Comparison of ENCODE assay signal across 23 cellular contexts in the genomic region with DNA sequence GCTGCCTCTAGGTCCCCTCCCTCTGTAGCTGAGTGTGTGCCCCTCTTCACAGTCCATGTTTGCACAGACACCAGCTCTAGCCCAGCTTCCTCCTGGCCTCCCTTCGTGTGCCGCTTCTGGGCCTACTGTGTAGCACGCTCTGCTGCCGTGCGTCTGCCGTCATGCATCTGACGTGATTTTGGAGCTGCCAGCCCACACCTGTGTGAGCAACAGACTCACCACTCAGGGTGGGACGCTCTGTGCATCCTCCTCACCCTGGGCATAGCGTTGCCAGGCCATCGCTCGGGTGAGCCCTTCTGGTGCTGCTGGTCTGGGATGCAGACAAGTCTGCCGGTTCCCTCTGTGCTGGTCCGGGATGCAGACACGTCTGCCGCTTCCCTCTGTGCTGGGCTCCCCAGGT. TPM values are rescaled to one million over a fixed set of nuclear protein-coding genes. Genes with fewer than 3 reads are reported as not detected.
DNase-seq lines count a peak whose midpoint lies in the region; ATAC-seq lines count a peak whose summit lies in the region.
"Had no signal": no experiment of that assay in that cellular context is flagged by ENCODE, and none has a peak within 500 bp of the region (broad histone marks: within the 10 kb centered on the region; RNA-seq: fewer than 3 reads in every experiment).

No MANE protein-coding gene starts in this region.

- peaks cover 18% of the 10 kb centered on the region for H3K4me1 ChIP-seq in mesenchymal stem cell (ENCODE audit: control insufficient read depth, insufficient read depth, low read depth, low read length)

- no peaks in the 10 kb centered on the region for H3K27me3 ChIP-seq in mesenchymal stem cell (ENCODE audit: control insufficient read depth in 1 of 2, insufficient read depth in 1 of 2, low read length in 2 of 2)

- no peak overlapping the region for H3K4me3 ChIP-seq in mesenchymal stem cell (ENCODE audit: insufficient read depth in 1 of 2, low read depth in 1 of 2, low read length in 2 of 2)
- H3K4me3 ChIP-seq: coronary artery, skin epidermis had no signal

- intact Hi-C loops in posterior vena cava (cut with DNase I): loop anchor here in 1 of 2 donors (1.0 kb wide), 1 partner anchor 33 kb away; no protein-coding TSS in a partner anchor

- H4K91ac ChIP-seq in mesenchymal stem cell (ENCODE audit: low read length): no peak overlapping the region

- no peak for ATAC-seq in GM18873 (IDR thresholded peaks at IDR 0.05; ENCODE audit: low FRiP score, unreplicated experiment)
- ATAC-seq: left lobe of liver; stimulated activated memory B cell treated with anti-CD40 and anti-IgM and Interleukin-4, amounts not matched to agents 10 μg/mL and 1 μg/mL and 100 μg/mL, for 72 hours had no signal

- H4K8ac ChIP-seq in mesenchymal stem cell (ENCODE audit: low read length): no peak overlapping the region

- no peaks in the 10 kb centered on the region for H3K9me3 Mint-ChIP-seq in activated CD4-positive, alpha-beta T cell treated with anti-CD3 and anti-CD28 coated beads, Interleukin-2, amount 10 ng/mL, durations not matched to agents 7 days and 5 days
- no peaks in the 10 kb centered on the region for H3K9me3 Mint-ChIP-seq in immature natural killer cell

- no peak overlapping the region for H3K9ac ChIP-seq in mesenchymal stem cell (ENCODE audit: low read length)

- no peak for DNase-seq in activated CD4-positive, alpha-beta T cell treated with anti-CD3 and anti-CD28 coated beads, Interleukin-2, amount 10 ng/mL, durations not matched to agents 7 days and 5 days
- no peak for DNase-seq in activated CD4-positive, alpha-beta T cell treated with anti-CD3 and anti-CD28 coated beads for 48 hours
- DNase-seq in immature natural killer cell (no peak), posterior vena cava (ENCODE audit: low spot score) (peak; percentile 6), NCI-H2196 treated with DMSO at 0.1 percent for 48 hours (lab: John Stamatoyannopoulos, UW; ENCODE audit: unreplicated experiment) (no peak), mesenchymal stem cell (no peak)
- DNase-seq: Calu3; NCI-H1092 treated with DMSO at 0.1 percent for 48 hours; NCI-H2029 treated with DMSO at 0.1 percent for 48 hours; NCI-H446; stimulated activated CD4-positive, alpha-beta T cell treated with anti-CD3 and anti-CD28 coated beads, Interleukin-1b, Interleukin-23, amount 100 ng/mL, for 48 hours had no signal

- no peak overlapping the region for H2AK5ac ChIP-seq in mesenchymal stem cell (ENCODE audit: low read length, severe bottlenecking)

- peaks cover 49% of the 10 kb centered on the region for H3K79me1 ChIP-seq in mesenchymal stem cell (replicated peaks; ENCODE audit: low read length, poor library complexity, severe bottlenecking)

- H3K4me3 Mint-ChIP-seq in activated CD4-positive, alpha-beta T cell treated with anti-CD3 and anti-CD28 coated beads, Interleukin-2, amount 10 ng/mL, durations not matched to agents 7 days and 5 days: no peak overlapping the region
- peak overlapping the region in 3 of 5 donors; percentile 10 to 25 (median 20) for H3K4me3 Mint-ChIP-seq in immature natural killer cell
- H3K4me3 Mint-ChIP-seq: brain; stimulated activated memory B cell treated with anti-CD40 and anti-IgM and Interleukin-4, amounts not matched to agents 10 μg/mL and 1 μg/mL and 100 μg/mL, for 72 hours had no signal

- peak overlapping the region; percentile 1 for H3K27ac ChIP-seq in KOPT-K1 (ENCODE audit: low read depth, low read length, poor library complexity, severe bottlenecking)
- no peak overlapping the region for H3K27ac ChIP-seq in mesenchymal stem cell (ENCODE audit: low read length, poor library complexity, severe bottlenecking)
- H3K27ac ChIP-seq: 22Rv1, coronary artery had no signal

- no peak overlapping the region for H2AFZ ChIP-seq in mesenchymal stem cell (ENCODE audit: low read depth, low read length)

- H3K27me3 Mint-ChIP-seq in activated CD4-positive, alpha-beta T cell treated with anti-CD3 and anti-CD28 coated beads, Interleukin-2, amount 10 ng/mL, durations not matched to agents 7 days and 5 days: no peaks in the 10 kb centered on the region
- H3K27me3 Mint-ChIP-seq in immature natural killer cell (ENCODE audit: low read depth in 3 of 3): peaks cover 16 to 31% (median 30%) of the 10 kb centered on the region in 3 donors
- H3K27me3 Mint-ChIP-seq: brain; stimulated activated memory B cell treated with anti-CD40 and anti-IgM and Interleukin-4, amounts not matched to agents 10 μg/mL and 1 μg/mL and 100 μg/mL, for 72 hours had no signal

- no peak overlapping the region for H3K23ac ChIP-seq in mesenchymal stem cell (ENCODE audit: low read length in 2 of 2)

- WGBS in mesenchymal stem cell: 98% methylated on average over 13 of the region's 15 CpGs

- no peak overlapping the region for H3K18ac ChIP-seq in mesenchymal stem cell (ENCODE audit: low read depth in 1 of 2, low read length in 2 of 2)

- no peak overlapping the region for H2BK5ac ChIP-seq in mesenchymal stem cell (ENCODE audit: low read depth, low read length, poor library complexity, severe bottlenecking)

- CTCF ChIA-PET in activated CD4-positive, alpha-beta T cell treated with anti-CD3 and anti-CD28 coated beads, Interleukin-2, amount 10 ng/mL, durations not matched to agents 7 days and 5 days (lab: Charles Lee): no interaction called here

- H3K9me3 ChIP-seq in KOPT-K1 (ENCODE audit: insufficient read depth, low read length, poor library complexity, severe bottlenecking) (no peaks in the 10 kb centered on the region), mesenchymal stem cell (ENCODE audit: control insufficient read depth, low read length) (no peaks in the 10 kb centered on the region)

- peaks cover 30% of the 10 kb centered on the region for H3K36me3 Mint-ChIP-seq in activated CD4-positive, alpha-beta T cell treated with anti-CD3 and anti-CD28 coated beads, Interleukin-2, amount 10 ng/mL, durations not matched to agents 7 days and 5 days (ENCODE audit: low read depth)
- peaks cover 0 to 21% (median 18%) of the 10 kb centered on the region in 3 donors for H3K36me3 Mint-ChIP-seq in immature natural killer cell

- no peak overlapping the region for H3K4me2 ChIP-seq in mesenchymal stem cell (ENCODE audit: low read length, poor library complexity, severe bottlenecking)

- peaks cover 31% of the 10 kb centered on the region for H3K36me3 ChIP-seq in KOPT-K1 (ENCODE audit: insufficient read depth, low read length)
- H3K36me3 ChIP-seq in mesenchymal stem cell (ENCODE audit: control insufficient read depth in 1 of 2, insufficient read depth in 2 of 2, low read depth in 1 of 2, low read length in 2 of 2): peaks cover 3 to 21% of the 10 kb centered on the region in 2 experiments

- no peak overlapping the region for H2BK12ac ChIP-seq in mesenchymal stem cell (ENCODE audit: low read length in 2 of 2)

- peaks cover 80% of the 10 kb centered on the region for H3K4me1 Mint-ChIP-seq in activated CD4-positive, alpha-beta T cell treated with anti-CD3 and anti-CD28 coated beads, Interleukin-2, amount 10 ng/mL, durations not matched to agents 7 days and 5 days
- peaks cover 60 to 64% of the 10 kb centered on the region in 2 donors for H3K4me1 Mint-ChIP-seq in immature natural killer cell

- H3K4ac ChIP-seq in mesenchymal stem cell (ENCODE audit: low read depth in 1 of 2, low read length in 2 of 2): no peak overlapping the region

- peak overlapping the region; percentile 6 for H3K27ac Mint-ChIP-seq in activated CD4-positive, alpha-beta T cell treated with anti-CD3 and anti-CD28 coated beads, Interleukin-2, amount 10 ng/mL, durations not matched to agents 7 days and 5 days
- H3K27ac Mint-ChIP-seq in immature natural killer cell: peak overlapping the region in 3 of 6 donors; percentile 7 to 77 (median 67)
- H3K27ac Mint-ChIP-seq: stimulated activated memory B cell treated with anti-CD40 and anti-IgM and Interleukin-4, amounts not matched to agents 10 μg/mL and 1 μg/mL and 100 μg/mL, for 72 hours had no signal

- no peak overlapping the region for H2BK15ac ChIP-seq in mesenchymal stem cell (ENCODE audit: low read depth, poor library complexity, severe bottlenecking)

- H3K14ac ChIP-seq in mesenchymal stem cell (ENCODE audit: low read length in 2 of 2): no peak overlapping the region

- H2BK120ac ChIP-seq in mesenchymal stem cell (ENCODE audit: low read depth, low read length): no peak overlapping the region

- POLR2A ChIA-PET in activated CD4-positive, alpha-beta T cell treated with anti-CD3 and anti-CD28 coated beads, Interleukin-2, amount 10 ng/mL, durations not matched to agents 7 days and 5 days (lab: Charles Lee): no interaction called here

RNA-seq across cellular contexts. Expression of a gene that starts 39.4 kb away (rescaled TPM):
- total RNA-seq in activated CD4-positive, alpha-beta T cell treated with anti-CD3 and anti-CD28 coated beads, Interleukin-2, amount 10 ng/mL, durations not matched to agents 7 days and 5 days: not detected
- under 1 TPM in 1 of 3 donors, not detected in 2; 0.11 TPM for polyA plus RNA-seq in immature natural killer cell
- not detected for total RNA-seq in posterior vena cava
- polyA plus RNA-seq in mesenchymal stem cell (2013, experiment 1 of 2): not detected
- polyA plus RNA-seq in mesenchymal stem cell (2013, experiment 2 of 2): not detected
- total RNA-seq: activated CD8-positive, alpha-beta memory T cell treated with anti-CD3 and anti-CD28 coated beads for 36 hours; Calu3; fibroblast of lung; mononuclear cell; temporal lobe had no signal
- polyA plus RNA-seq: fibroblast of lung had no signal
